ENCODE assay signal across 9 cellular contexts in genomic region chr10:69506834-69507643, GRCh38. TPM values are rescaled to one million over a fixed set of nuclear protein-coding genes. Genes with fewer than 3 reads are reported as not detected.
A peak's percentile ranks its signal among the peaks of the same experiment; 100 is the strongest.
DNase-seq lines count a peak whose midpoint lies in the region; ATAC-seq and TF ChIP-seq lines count a peak whose summit lies in the region.
"Had no signal": no experiment of that assay in that cellular context is flagged by ENCODE, and none has a peak within 500 bp of the region (broad histone marks: within the 10 kb centered on the region; RNA-seq: fewer than 3 reads in every experiment).

No MANE protein-coding gene starts in this region.

- no peaks in the 10 kb centered on the region for H3K9me3 ChIP-seq in subcutaneous abdominal adipose tissue (ENCODE audit: control insufficient read depth in 5 of 5, low read length in 5 of 5)
- no peaks in the 10 kb centered on the region for H3K9me3 ChIP-seq in ascending aorta

- peak overlapping the region; percentile 53 for H3K27ac Mint-ChIP-seq in activated CD4-positive, alpha-beta T cell treated with anti-CD3 and anti-CD28 coated beads, Interleukin-2, amount 10 ng/mL, durations not matched to agents 24 days and 14 days

- intact Hi-C loops in activated CD4-positive, alpha-beta T cell treated with anti-CD3 and anti-CD28 coated beads, Interleukin-2, amount 10 ng/mL, durations not matched to agents 24 days and 14 days (cut with micrococcal nuclease), result loop anchor here (1.0 kb wide), 3 partner anchors 80 to 270 kb away; no protein-coding TSS in a partner anchor
- intact Hi-C loops in left colon (cut with DNase I, micrococcal nuclease) (loop anchor here (5.0 to 10.0 kb wide), 3 partner anchors 80 to 95 kb away; no protein-coding TSS in a partner anchor), ascending aorta (cut with DNase I) (loop anchor here (5.0 kb wide), 1 partner anchor 95 kb away; no protein-coding TSS in a partner anchor)

- peak overlapping the region; percentile 67 for H3K27ac ChIP-seq in subcutaneous abdominal adipose tissue (ENCODE audit: low read depth, low read length)
- no peak overlapping the region for H3K27ac ChIP-seq in ascending aorta

- H3K36me3 Mint-ChIP-seq in activated CD4-positive, alpha-beta T cell treated with anti-CD3 and anti-CD28 coated beads, Interleukin-2, amount 10 ng/mL, durations not matched to agents 24 days and 14 days (ENCODE audit: low read depth), result no peaks in the 10 kb centered on the region
- H3K36me3 Mint-ChIP-seq: CD14-positive monocyte had no signal

- peaks cover 9% of the 10 kb centered on the region for H3K4me1 Mint-ChIP-seq in activated CD4-positive, alpha-beta T cell treated with anti-CD3 and anti-CD28 coated beads, Interleukin-2, amount 10 ng/mL, durations not matched to agents 24 days and 14 days

- H3K4me1 ChIP-seq in subcutaneous abdominal adipose tissue (ENCODE audit: control insufficient read depth in 5 of 5, insufficient read depth in 5 of 5, low read length in 5 of 5) (peaks cover 4 to 23% (median 21%) of the 10 kb centered on the region in 5 donors), ascending aorta (peaks cover 0 to 4% of the 10 kb centered on the region in 2 donors)

- H3K27me3 ChIP-seq in subcutaneous abdominal adipose tissue (ENCODE audit: control insufficient read depth in 5 of 5, insufficient read depth in 4 of 5, low read length in 5 of 5), result no peaks in the 10 kb centered on the region
- no peaks in the 10 kb centered on the region for H3K27me3 ChIP-seq in ascending aorta

- no peak for DNase-seq in activated CD4-positive, alpha-beta T cell treated with anti-CD3 and anti-CD28 coated beads, Interleukin-2, amount 10 ng/mL, durations not matched to agents 24 days and 14 days
- no peak for DNase-seq in activated CD4-positive, alpha-beta T cell treated with anti-CD3 and anti-CD28 coated beads, Interleukin-2, amount 50 U/mL, for 48 hours
- DNase-seq in amniotic epithelial cell (ENCODE audit: low read depth) (peak; percentile 29), left colon (peak; percentile 44 to 56), ascending aorta (ENCODE audit: low spot score in 2 of 2) (no peak), NCI-H2029 treated with DMSO at 0.1 percent for 48 hours (lab: John Stamatoyannopoulos, UW) (no peak)

- no peak for TF ChIP-seq CTCF in ascending aorta (IDR thresholded peaks at IDR 0.05)

- no peaks in the 10 kb centered on the region for H3K9me3 Mint-ChIP-seq in activated CD4-positive, alpha-beta T cell treated with anti-CD3 and anti-CD28 coated beads, Interleukin-2, amount 10 ng/mL, durations not matched to agents 24 days and 14 days
- H3K9me3 Mint-ChIP-seq: CD14-positive monocyte had no signal

- no peak overlapping the region for H3K4me3 ChIP-seq in subcutaneous abdominal adipose tissue (ENCODE audit: low read depth in 1 of 5, low read length in 5 of 5)
- H3K4me3 ChIP-seq in ascending aorta, result no peak overlapping the region

- H3K27me3 Mint-ChIP-seq in activated CD4-positive, alpha-beta T cell treated with anti-CD3 and anti-CD28 coated beads, Interleukin-2, amount 10 ng/mL, durations not matched to agents 24 days and 14 days, result peaks cover 22% of the 10 kb centered on the region

- peaks cover 2 to 57% (median 45%) of the 10 kb centered on the region in 5 donors for H3K36me3 ChIP-seq in subcutaneous abdominal adipose tissue (ENCODE audit: control insufficient read depth in 5 of 5, insufficient read depth in 5 of 5, low read length in 5 of 5)
- no peaks in the 10 kb centered on the region for H3K36me3 ChIP-seq in ascending aorta

- H3K4me3 Mint-ChIP-seq in activated CD4-positive, alpha-beta T cell treated with anti-CD3 and anti-CD28 coated beads, Interleukin-2, amount 10 ng/mL, durations not matched to agents 24 days and 14 days, result peak overlapping the region; percentile 72

- H3K9ac ChIP-seq in subcutaneous abdominal adipose tissue (ENCODE audit: low read length in 5 of 5), result peak overlapping the region in 1 of 5 donors; percentile 53

- ATAC-seq in left colon, result peak; percentile 57
- ATAC-seq in HG03175 (IDR thresholded peaks at IDR 0.05; ENCODE audit: unreplicated experiment), result no peak

RNA-seq across cellular contexts. Expression of gene TSPAN15, which starts 55.8 kb away (rescaled TPM):
- total RNA-seq in activated CD4-positive, alpha-beta T cell treated with anti-CD3 and anti-CD28 coated beads, Interleukin-2, amount 10 ng/mL, durations not matched to agents 24 days and 14 days, result 1.6 and 1.9 TPM in 2 replicates
- 100 to 1,000 TPM; 142 to 145 TPM for total RNA-seq in left colon
- 31.9 TPM for total RNA-seq in ascending aorta

Comparison
In these comparisons a context has a peak if more than half of its experiments do, and no peak if none do; other contexts are left out.
1. DNase-seq: peak in amniotic epithelial cell (single experiment) and left colon (2 of 2); none in activated CD4-positive, alpha-beta T cell treated with anti-CD3 and anti-CD28 coated beads, Interleukin-2, amount 10 ng/mL, durations not matched to agents 24 days and 14 days (single experiment), activated CD4-positive, alpha-beta T cell treated with anti-CD3 and anti-CD28 coated beads, Interleukin-2, amount 50 U/mL, for 48 hours (0 of 2), ascending aorta (0 of 2) and NCI-H2029 treated with DMSO at 0.1 percent for 48 hours (single experiment).
2. RNA of gene TSPAN15, which starts 55.8 kb away (total RNA-seq): 142 to 145 TPM in left colon and 31.9 TPM in ascending aorta (single experiment); 1.6 to 1.9 TPM in activated CD4-positive, alpha-beta T cell treated with anti-CD3 and anti-CD28 coated beads, Interleukin-2, amount 10 ng/mL, durations not matched to agents 24 days and 14 days; every median in the first group is over 10 times any median in the second.